In genomic region chr9:84750152-84750865, GRCh38 we compare ENCODE assay signal across 1 cellular context.
TF ChIP-seq lines count a peak whose summit lies in the region.

No MANE protein-coding gene starts in this region.

TF ChIP-seq in HepG2, 621 proteins besides CTCF, POLR2A, EP300 and RAD21:
- TF ChIP-seq ZBTB40 (IDR thresholded peaks at IDR 0.05) (no peak), ZBTB40 (CRISPR knock-in tag; IDR thresholded peaks at IDR 0.05) (peak; percentile 75; the same call in 1 of the 2 replicates), SRSF1 (optimal IDR thresholded peaks at IDR 0.05; ENCODE audit: low read depth, low read length) (no peak)
